Comparison of ENCODE assay signal across 1 cellular context in the genomic region with DNA sequence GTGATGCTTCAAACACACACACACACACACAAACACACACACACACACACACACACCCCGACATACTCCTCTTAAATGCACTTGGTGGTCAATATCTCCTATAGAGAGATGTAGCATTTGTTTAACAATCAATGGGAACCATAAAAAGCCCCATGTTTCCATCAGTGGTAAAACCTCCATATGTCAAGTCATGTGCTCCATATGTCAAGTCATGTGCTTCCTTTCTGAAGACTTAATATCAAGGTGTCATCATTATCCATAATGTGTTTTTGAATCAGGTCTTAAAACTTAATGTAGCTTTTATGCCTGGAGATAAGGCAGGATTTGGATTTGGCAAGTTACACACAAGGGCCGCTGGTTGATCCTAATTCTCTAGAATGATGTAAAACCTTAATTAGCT.
TF ChIP-seq lines count a peak whose summit lies in the region.

No MANE protein-coding gene starts in this region.

TF ChIP-seq in HepG2, 621 proteins besides CTCF, POLR2A, EP300 and RAD21:
- no peak for TF ChIP-seq ZNF773 (CRISPR knock-in tag; IDR thresholded peaks at IDR 0.05; ENCODE audit: borderline replicate concordance)
- TF ChIP-seq, protein P1, sequence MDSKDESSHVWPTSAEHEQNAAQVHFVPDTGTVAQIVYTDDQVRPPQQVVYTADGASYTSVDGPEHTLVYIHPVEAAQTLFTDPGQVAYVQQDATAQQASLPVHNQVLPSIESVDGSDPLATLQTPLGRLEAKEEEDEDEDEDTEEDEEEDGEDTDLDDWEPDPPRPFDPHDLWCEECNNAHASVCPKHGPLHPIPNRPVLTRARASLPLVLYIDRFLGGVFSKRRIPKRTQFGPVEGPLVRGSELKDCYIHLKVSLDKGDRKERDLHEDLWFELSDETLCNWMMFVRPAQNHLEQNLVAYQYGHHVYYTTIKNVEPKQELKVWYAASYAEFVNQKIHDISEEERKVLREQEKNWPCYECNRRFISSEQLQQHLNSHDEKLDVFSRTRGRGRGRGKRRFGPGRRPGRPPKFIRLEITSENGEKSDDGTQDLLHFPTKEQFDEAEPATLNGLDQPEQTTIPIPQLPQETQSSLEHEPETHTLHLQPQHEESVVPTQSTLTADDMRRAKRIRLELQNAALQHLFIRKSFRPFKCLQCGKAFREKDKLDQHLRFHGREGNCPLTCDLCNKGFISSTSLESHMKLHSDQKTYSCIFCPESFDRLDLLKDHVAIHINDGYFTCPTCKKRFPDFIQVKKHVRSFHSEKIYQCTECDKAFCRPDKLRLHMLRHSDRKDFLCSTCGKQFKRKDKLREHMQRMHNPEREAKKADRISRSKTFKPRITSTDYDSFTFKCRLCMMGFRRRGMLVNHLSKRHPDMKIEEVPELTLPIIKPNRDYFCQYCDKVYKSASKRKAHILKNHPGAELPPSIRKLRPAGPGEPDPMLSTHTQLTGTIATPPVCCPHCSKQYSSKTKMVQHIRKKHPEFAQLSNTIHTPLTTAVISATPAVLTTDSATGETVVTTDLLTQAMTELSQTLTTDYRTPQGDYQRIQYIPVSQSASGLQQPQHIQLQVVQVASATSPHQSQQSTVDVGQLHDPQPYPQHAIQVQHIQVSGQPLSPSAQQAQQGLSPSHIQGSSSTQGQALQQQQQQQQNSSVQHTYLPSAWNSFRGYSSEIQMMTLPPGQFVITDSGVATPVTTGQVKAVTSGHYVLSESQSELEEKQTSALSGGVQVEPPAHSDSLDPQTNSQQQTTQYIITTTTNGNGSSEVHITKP (CRISPR knock-in tag; IDR thresholded peaks at IDR 0.05; ENCODE audit: low read depth), result no peak
- TF ChIP-seq, protein P2, sequence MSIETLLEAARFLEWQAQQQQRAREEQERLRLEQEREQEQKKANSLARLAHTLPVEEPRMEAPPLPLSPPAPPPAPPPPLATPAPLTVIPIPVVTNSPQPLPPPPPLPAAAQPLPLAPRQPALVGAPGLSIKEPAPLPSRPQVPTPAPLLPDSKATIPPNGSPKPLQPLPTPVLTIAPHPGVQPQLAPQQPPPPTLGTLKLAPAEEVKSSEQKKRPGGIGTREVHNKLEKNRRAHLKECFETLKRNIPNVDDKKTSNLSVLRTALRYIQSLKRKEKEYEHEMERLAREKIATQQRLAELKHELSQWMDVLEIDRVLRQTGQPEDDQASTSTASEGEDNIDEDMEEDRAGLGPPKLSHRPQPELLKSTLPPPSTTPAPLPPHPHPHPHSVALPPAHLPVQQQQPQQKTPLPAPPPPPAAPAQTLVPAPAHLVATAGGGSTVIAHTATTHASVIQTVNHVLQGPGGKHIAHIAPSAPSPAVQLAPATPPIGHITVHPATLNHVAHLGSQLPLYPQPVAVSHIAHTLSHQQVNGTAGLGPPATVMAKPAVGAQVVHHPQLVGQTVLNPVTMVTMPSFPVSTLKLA (IDR thresholded peaks at IDR 0.05), result peak; percentile 98
TF ChIP-seq in HepG2: peak in this region for 1.
